In genomic region chr17:77929871-77930436, GRCh38 we compare ENCODE assay signal across 23 cellular contexts.
"Had no signal": no experiment of that assay in that cellular context is flagged by ENCODE, and none has a peak within 500 bp of the region (broad histone marks: within the 10 kb centered on the region; RNA-seq: fewer than 3 reads in every experiment).

No MANE protein-coding gene starts in this region.

- H3K4me3 ChIP-seq: adrenal gland, body of pancreas, gastrocnemius medialis, right atrium auricular region, testis, transverse colon had no signal

- H3K27me3 ChIP-seq: body of pancreas, right atrium auricular region, testis had no signal

- H3K9me3 ChIP-seq: adrenal gland, body of pancreas, gastrocnemius medialis, right atrium auricular region, testis, transverse colon had no signal

- H3K27ac ChIP-seq: adrenal gland, body of pancreas, gastrocnemius medialis, right atrium auricular region, testis, transverse colon, VCaP had no signal

- H3K9me3 Mint-ChIP-seq: activated naive CD4-positive, alpha-beta T cell treated with anti-CD3 and anti-CD28 coated beads, Interleukin-2, amount 50 U/mL, for 72 hours; memory B cell; naive thymus-derived CD8-positive, alpha-beta T cell had no signal

- ATAC-seq: activated naive CD4-positive, alpha-beta T cell treated with anti-CD3 and anti-CD28 coated beads, Interleukin-2, amount 50 U/mL, for 72 hours; body of pancreas; gastrocnemius medialis; naive thymus-derived CD8-positive, alpha-beta T cell; stimulated activated naive CD8-positive, alpha-beta T cell treated with anti-CD3 and anti-CD28 coated beads, Interleukin-15, Interleukin-2, amounts not matched to agents 100 U/mL and 50 U/mL, for 24 hours had no signal

- H3K4me3 Mint-ChIP-seq: memory B cell, neural crest cell had no signal

- H3K27ac Mint-ChIP-seq: memory B cell had no signal

- H3K36me3 Mint-ChIP-seq: activated naive CD4-positive, alpha-beta T cell treated with anti-CD3 and anti-CD28 coated beads, Interleukin-2, amount 50 U/mL, for 72 hours; memory B cell; naive thymus-derived CD8-positive, alpha-beta T cell had no signal

- H3K4me1 ChIP-seq: adrenal gland, gastrocnemius medialis, testis, transverse colon had no signal

- H3K36me3 ChIP-seq: adrenal gland, gastrocnemius medialis, right atrium auricular region, transverse colon had no signal

- DNase-seq: activated CD4-positive, alpha-beta T cell treated with anti-CD3 and anti-CD28 coated beads for 48 hours; activated CD4-positive, alpha-beta T cell treated with anti-CD3 and anti-CD28 coated beads, Interleukin-2, amount 50 U/mL, for 48 hours; activated naive CD4-positive, alpha-beta T cell; activated T-cell treated with anti-CD3 and anti-CD28 coated beads, Interleukin-2, amount 50 U/mL, for 48 hours; adrenal gland; aorta; body of pancreas; dermis blood vessel endothelial cell; effector CD4-positive, alpha-beta T cell; gastrocnemius medialis; glutamatergic neuron; kidney; naive thymus-derived CD8-positive, alpha-beta T cell; stimulated activated CD4-positive, alpha-beta T cell treated with anti-CD3 and anti-CD28 coated beads, Interleukin-15, amount 100 ng/mL, for 24 hours; stimulated activated naive CD8-positive, alpha-beta T cell treated with anti-CD3 and anti-CD28 coated beads, Interleukin-15, Interleukin-2, amounts not matched to agents 100 U/mL and 50 U/mL, for 24 hours; T-helper 9 cell; testis; transverse colon had no signal
